ENCODE assay signal across 8 cellular contexts in genomic region chr5:61768692-61769281, GRCh38.
A peak's percentile ranks its signal among the peaks of the same experiment; 100 is the strongest.
DNase-seq lines count a peak whose midpoint lies in the region; ATAC-seq, FAIRE-seq and TF ChIP-seq lines count a peak whose summit lies in the region.

No MANE protein-coding gene starts in this region.

- no peak for ATAC-seq in heart right ventricle
- no peak for ATAC-seq in left ventricle myocardium superior
- ATAC-seq in GM12878 = peak; percentile 98

- no peak for DNase-seq in heart right ventricle
- no peak for DNase-seq in left ventricle myocardium superior
- DNase-seq in HFF-Myc (ENCODE audit: extremely low read depth, low read depth) = no peak
- no peak for DNase-seq in GM12878 (ENCODE audit: low read depth, low spot score)
- DNase-seq in neural crest cell (ENCODE audit: low read depth, low spot score) = no peak
- no peak for DNase-seq in tibial nerve (ENCODE audit: low spot score in 2 of 2)
- no peak for DNase-seq in activated gamma-delta T cell (lab: John Stamatoyannopoulos, UW)

- intact Hi-C loops in heart right ventricle (cut with DNase I) = no loop called here
- intact Hi-C loops in left ventricle myocardium superior (cut with micrococcal nuclease) = no loop called here
- intact Hi-C loops in GM12878 (cut with micrococcal nuclease; ENCODE audit: unreplicated experiment) = no loop called here

- H3F3A ChIP-seq in Loucy (ENCODE audit: low read depth) = no peaks in the 10 kb centered on the region

- H3K4me1 Mint-ChIP-seq in neural crest cell = no peaks in the 10 kb centered on the region

- no peak overlapping the region for H2AFZ ChIP-seq in Loucy (ENCODE audit: low read length)
- no peak overlapping the region for H2AFZ ChIP-seq in GM12878 (ENCODE audit: control insufficient read depth, low read depth, low read length)

- no peaks in the 10 kb centered on the region for H3K9me2 ChIP-seq in Loucy (replicated peaks; ENCODE audit: low read depth, low read length)

- H3K4me3 ChIP-seq in heart right ventricle (no peak overlapping the region), HFF-Myc (replicated peaks; ENCODE audit: low read depth, low read length) (no peak overlapping the region), Loucy (ENCODE audit: low read length, poor library complexity, severe bottlenecking) (no peak overlapping the region), GM12878 (no peak overlapping the region), tibial nerve (no peak overlapping the region)

- peak; percentile 39 for TF ChIP-seq RAD21 in GM12878 (IDR thresholded peaks at IDR 0.05; ENCODE audit: insufficient read depth, low read depth, low read length)

- CTCF ChIA-PET in GM12878 (lab: Yijun Ruan, JAX) = interaction anchor here (0.5 to 1.3 kb wide), 8 partner anchors 14 to 581 kb away, joined by 3 to 4 read pairs (median 3); no protein-coding TSS in a partner anchor

- WGBS in heart right ventricle, 2 donors = 73 to 80% methylated on average over 5 of the region's 5 CpGs
- WGBS in GM12878 (ENCODE audit: insufficient coverage, insufficient replicate concordance, low lambda C conversion rate, missing lambda C conversion rate) = 20% methylated on average over 5 of the region's 5 CpGs
- WGBS in tibial nerve, 2 donors = 90 to 93% methylated on average over 5 of the region's 5 CpGs

- no peaks in the 10 kb centered on the region for H4K20me1 ChIP-seq in Loucy (ENCODE audit: insufficient read depth, low read length, poor library complexity, severe bottlenecking)
- no peaks in the 10 kb centered on the region for H4K20me1 ChIP-seq in GM12878 (ENCODE audit: control insufficient read depth, insufficient read depth)

- H3K4me2 ChIP-seq in Loucy (ENCODE audit: low read depth, low read length, poor library complexity, severe bottlenecking) (no peak overlapping the region), GM12878 (ENCODE audit: control insufficient read depth, insufficient read depth) (no peak overlapping the region)

- SMC1A ChIA-PET in GM12878 (lab: Charles Lee; ENCODE audit: uncharacterized antibody, unreplicated experiment) = no interaction called here

- H3K27ac ChIP-seq in heart right ventricle (no peak overlapping the region), GM12878 (ENCODE audit: control insufficient read depth, insufficient read depth) (no peak overlapping the region), tibial nerve (no peak overlapping the region)

- no peak overlapping the region for H3K9ac ChIP-seq in Loucy (ENCODE audit: low read depth, low read length, poor library complexity, severe bottlenecking)
- H3K9ac ChIP-seq in GM12878 (ENCODE audit: control insufficient read depth, insufficient read depth, low read length) = no peak overlapping the region

- H3K79me2 ChIP-seq in Loucy (ENCODE audit: insufficient read depth, low read length) (no peaks in the 10 kb centered on the region), GM12878 (ENCODE audit: control insufficient read depth, insufficient read depth, low read length) (no peaks in the 10 kb centered on the region)

- FAIRE-seq in GM12878 (lab: Jason Lieb, UNC) = peak; percentile 59

- POLR2A ChIA-PET in GM12878 (lab: Charles Lee) = no interaction called here

- H3K9me3 ChIP-seq in heart right ventricle (peaks cover 0 to 5% (median 0%) of the 10 kb centered on the region in 11 donors), Loucy (ENCODE audit: insufficient read depth, low read depth, low read length) (no peaks in the 10 kb centered on the region), GM12878 (replicated peaks; ENCODE audit: control insufficient read depth, insufficient read depth, low read length) (no peaks in the 10 kb centered on the region), tibial nerve (no peaks in the 10 kb centered on the region)

- peaks cover 14% of the 10 kb centered on the region for H3K9me3 Mint-ChIP-seq in neural crest cell

- H3K27me3 ChIP-seq in heart right ventricle = peaks cover 0 to 52% (median 38%) of the 10 kb centered on the region in 7 donors
- no peaks in the 10 kb centered on the region for H3K27me3 ChIP-seq in Loucy (ENCODE audit: insufficient read depth, low read length, poor library complexity, severe bottlenecking)
- H3K27me3 ChIP-seq in GM12878 (replicated peaks in 1 of 2; ENCODE audit: control insufficient read depth in 2 of 2, insufficient read depth in 2 of 2, low read length in 1 of 2) = no peaks in the 10 kb centered on the region; a peak in 1 of 4 replicates
- H3K27me3 ChIP-seq in tibial nerve = no peaks in the 10 kb centered on the region

- no peaks in the 10 kb centered on the region for H3K27me3 Mint-ChIP-seq in neural crest cell (ENCODE audit: low read depth)

- in situ Hi-C loops in GM12878 (cut with MboI) = no loop called here

- no peak overlapping the region for H3K4me3 Mint-ChIP-seq in neural crest cell

- no peak overlapping the region for H3K27ac Mint-ChIP-seq in neural crest cell (ENCODE audit: unreplicated experiment)

- TF ChIP-seq EP300 in GM12878 (IDR thresholded peaks at IDR 0.05; ENCODE audit: borderline replicate concordance in 1 of 2, control insufficient read depth in 1 of 2, low read depth in 2 of 2, low read length in 2 of 2) (no peak), tibial nerve (IDR thresholded peaks at IDR 0.05) (no peak)

- H3K36me3 Mint-ChIP-seq in neural crest cell (ENCODE audit: low read depth) = peaks cover 7% of the 10 kb centered on the region

- TF ChIP-seq POLR2A in GM12878 (IDR thresholded peaks at IDR 0.05; ENCODE audit: low read depth, low read length) = no peak
- no peak for TF ChIP-seq POLR2A in tibial nerve (IDR thresholded peaks at IDR 0.05)

- RAD21 ChIA-PET in GM12878 (lab: Charles Lee; ENCODE audit: unreplicated experiment) = interaction anchor here (1.0 kb wide), 1 partner anchor 149 kb away, joined by 4 read pairs; no protein-coding TSS in a partner anchor

- no peaks in the 10 kb centered on the region for H3K36me3 ChIP-seq in heart right ventricle
- no peaks in the 10 kb centered on the region for H3K36me3 ChIP-seq in Loucy (ENCODE audit: insufficient read depth, low read length)
- H3K36me3 ChIP-seq in GM12878 (ENCODE audit: control insufficient read depth in 2 of 2, insufficient read depth in 2 of 2, low read length in 1 of 2) = no peaks in the 10 kb centered on the region
- no peaks in the 10 kb centered on the region for H3K36me3 ChIP-seq in tibial nerve

- no TSS peak for BruUV-seq in GM12878 (replicated peaks; lab: Mats Ljungman, UMichigan)

- H3K4me1 ChIP-seq in heart right ventricle (no peaks in the 10 kb centered on the region), Loucy (ENCODE audit: insufficient read depth, low read length, poor library complexity, severe bottlenecking) (no peaks in the 10 kb centered on the region), GM12878 (ENCODE audit: control insufficient read depth, insufficient read depth, low read length) (no peaks in the 10 kb centered on the region), tibial nerve (no peaks in the 10 kb centered on the region)

- TF ChIP-seq CTCF in heart right ventricle (IDR thresholded peaks at IDR 0.05) (peak in 6 of 9 donors; percentile 5 to 29 (median 11)), HFF-Myc (IDR thresholded peaks at IDR 0.05; ENCODE audit: low read depth, low read length, missing control alignments) (peak; percentile 93), Loucy (conservative IDR thresholded peaks at IDR 0.05; ENCODE audit: low read length) (peak; percentile 99), GM12878 (IDR thresholded peaks at IDR 0.05 in 2 of 3, conservative IDR thresholded peaks at IDR 0.05 in 1 of 3; ENCODE audit: control insufficient read depth in 2 of 3, extremely low read depth in 1 of 3, insufficient read depth in 1 of 3, low read depth in 3 of 3, low read length in 3 of 3) (peak; percentile 59 to 90 (median 83)), neural crest cell (conservative IDR thresholded peaks at IDR 0.05) (peak; percentile 69), tibial nerve (IDR thresholded peaks at IDR 0.05) (no peak)

TF ChIP-seq in GM12878, 131 proteins besides CTCF, POLR2A, EP300 and RAD21:
- TF ChIP-seq ATF7 (IDR thresholded peaks at IDR 0.05; ENCODE audit: low read depth) = no peak
- TF ChIP-seq ZBED1 (IDR thresholded peaks at IDR 0.05; ENCODE audit: borderline replicate concordance) = no peak
- peak; percentile 56 for TF ChIP-seq MEF2B (IDR thresholded peaks at IDR 0.05; ENCODE audit: partially characterized antibody, poor library complexity, severe bottlenecking)
- TF ChIP-seq SKIL (IDR thresholded peaks at IDR 0.05; ENCODE audit: low read depth, poor library complexity, severe bottlenecking) = no peak
- TF ChIP-seq SMC3 (IDR thresholded peaks at IDR 0.05; ENCODE audit: borderline replicate concordance, low read length) = peak; percentile 33; the same call in 1 of the 2 replicates
TF ChIP-seq in GM12878: peak in this region for 2.

Comparison
In these comparisons a context has a peak if more than half of its experiments do, and no peak if none do; other contexts are left out.
1. CTCF ChIP-seq: peak in heart right ventricle (6 of 9), HFF-Myc (single experiment), Loucy (single experiment), GM12878 (3 of 3) and neural crest cell (single experiment); none in tibial nerve (0 of 5).